ENCODE assay signal across 8 cellular contexts in the genomic region with DNA sequence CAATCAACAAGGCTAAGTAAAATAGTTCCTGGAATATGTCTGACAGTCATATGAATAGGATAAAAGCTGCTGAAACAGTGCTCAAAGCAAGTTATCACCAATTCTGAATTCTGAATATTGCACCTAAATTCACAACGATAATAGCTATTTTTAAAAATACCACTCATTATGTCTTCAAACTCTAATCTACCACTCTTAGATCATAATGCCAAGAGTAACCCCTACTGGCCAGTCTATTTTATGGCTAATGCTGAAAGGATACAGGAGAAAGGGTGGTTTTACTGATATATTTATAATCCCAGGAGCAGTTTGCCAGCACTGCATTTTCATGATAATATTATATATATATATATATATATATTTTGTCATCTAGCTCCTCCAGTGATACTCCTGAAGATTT.
DNase-seq lines count a peak whose midpoint lies in the region; ATAC-seq and TF ChIP-seq lines count a peak whose summit lies in the region.

No MANE protein-coding gene starts in this region.

- H3K4me3 ChIP-seq in Loucy (ENCODE audit: low read length, poor library complexity, severe bottlenecking) = no peak overlapping the region
- H3K4me3 ChIP-seq in tibial artery = no peak overlapping the region
- no peak overlapping the region for H3K4me3 ChIP-seq in aorta (ENCODE audit: low read length in 2 of 2)

- no peaks in the 10 kb centered on the region for H3K9me3 ChIP-seq in Loucy (ENCODE audit: insufficient read depth, low read depth, low read length)
- no peaks in the 10 kb centered on the region for H3K9me3 ChIP-seq in tibial artery
- H3K9me3 ChIP-seq in aorta (ENCODE audit: control insufficient read depth, low read length) = no peaks in the 10 kb centered on the region

- intact Hi-C loops in activated CD8-positive, alpha-beta T cell treated with anti-CD3 and anti-CD28 coated beads for 36 hours (cut with micrococcal nuclease) = no loop called here
- intact Hi-C loops in tibial artery (cut with DNase I; ENCODE audit: low total_unique reads) (loop anchor here (5.0 to 10.0 kb wide), 3 partner anchors 134 to 268 kb away; no protein-coding TSS in a partner anchor), aorta (cut with DNase I) (no loop called here)

- no peak for DNase-seq in activated CD8-positive, alpha-beta T cell treated with anti-CD3 and anti-CD28 coated beads for 36 hours
- DNase-seq in activated CD8-positive, alpha-beta T cell treated with anti-CD3 and anti-CD28 coated beads, Interleukin-2, amount 10 ng/mL, durations not matched to agents 7 days and 5 days = no peak
- DNase-seq in endothelial cell (ENCODE audit: low spot score) (no peak), tibial artery (no peak), aorta (no peak), GF-D8 (lab: John Stamatoyannopoulos, UW) (no peak)
- DNase-seq in activated naive CD4-positive, alpha-beta T cell treated with Interleukin-2 at 50 U/mL for 16 hours = no peak

- peaks cover 12% of the 10 kb centered on the region for H3K4me1 Mint-ChIP-seq in activated CD8-positive, alpha-beta T cell treated with anti-CD3 and anti-CD28 coated beads for 36 hours (ENCODE audit: low read depth)
- H3K4me1 Mint-ChIP-seq in activated CD8-positive, alpha-beta T cell treated with anti-CD3 and anti-CD28 coated beads, Interleukin-2, amount 10 ng/mL, durations not matched to agents 7 days and 5 days (ENCODE audit: low read depth) = peaks cover 20% of the 10 kb centered on the region
- no peaks in the 10 kb centered on the region for H3K4me1 Mint-ChIP-seq in endothelial cell (ENCODE audit: unreplicated experiment)

- no peak overlapping the region for H3K27ac Mint-ChIP-seq in activated CD8-positive, alpha-beta T cell treated with anti-CD3 and anti-CD28 coated beads for 36 hours
- no peak overlapping the region for H3K27ac Mint-ChIP-seq in activated CD8-positive, alpha-beta T cell treated with anti-CD3 and anti-CD28 coated beads, Interleukin-2, amount 10 ng/mL, durations not matched to agents 7 days and 5 days
- H3K27ac Mint-ChIP-seq in endothelial cell (ENCODE audit: unreplicated experiment) = no peak overlapping the region

- H3K36me3 ChIP-seq in Loucy (ENCODE audit: insufficient read depth, low read length) (no peaks in the 10 kb centered on the region), tibial artery (no peaks in the 10 kb centered on the region), aorta (ENCODE audit: control insufficient read depth in 1 of 2, insufficient read depth in 2 of 2, low read length in 1 of 2) (no peaks in the 10 kb centered on the region)

- no peaks in the 10 kb centered on the region for H3K27me3 ChIP-seq in Loucy (ENCODE audit: insufficient read depth, low read length, poor library complexity, severe bottlenecking)
- H3K27me3 ChIP-seq in tibial artery = no peaks in the 10 kb centered on the region
- H3K27me3 ChIP-seq in aorta (ENCODE audit: control insufficient read depth in 1 of 2, insufficient read depth in 2 of 2, low read length in 1 of 2) = no peaks in the 10 kb centered on the region

- CTCF ChIA-PET in activated CD8-positive, alpha-beta T cell treated with anti-CD3 and anti-CD28 coated beads for 36 hours (lab: Charles Lee) = interaction anchor here (1.0 to 2.4 kb wide), 6 partner anchors 10 to 273 kb away, joined by 3 to 10 read pairs (median 4); no protein-coding TSS in a partner anchor
- CTCF ChIA-PET in activated CD8-positive, alpha-beta T cell treated with anti-CD3 and anti-CD28 coated beads, Interleukin-2, amount 10 ng/mL, durations not matched to agents 7 days and 5 days (lab: Charles Lee) = interaction anchor here (1.4 to 3.0 kb wide), 8 partner anchors 12 to 472 kb away, joined by 4 to 19 read pairs (median 4); no protein-coding TSS in a partner anchor

- H3K4me1 ChIP-seq in Loucy (ENCODE audit: insufficient read depth, low read length, poor library complexity, severe bottlenecking) = peaks cover 45% of the 10 kb centered on the region
- H3K4me1 ChIP-seq in tibial artery = peaks cover 0 to 65% (median 12%) of the 10 kb centered on the region in 4 donors
- peaks cover 0 to 4% of the 10 kb centered on the region in 2 donors for H3K4me1 ChIP-seq in aorta (ENCODE audit: control insufficient read depth in 1 of 2, insufficient read depth in 2 of 2, low read length in 2 of 2)

- H3K36me3 Mint-ChIP-seq in activated CD8-positive, alpha-beta T cell treated with anti-CD3 and anti-CD28 coated beads for 36 hours (ENCODE audit: low read depth) = no peaks in the 10 kb centered on the region
- no peaks in the 10 kb centered on the region for H3K36me3 Mint-ChIP-seq in activated CD8-positive, alpha-beta T cell treated with anti-CD3 and anti-CD28 coated beads, Interleukin-2, amount 10 ng/mL, durations not matched to agents 7 days and 5 days (ENCODE audit: low read depth)
- no peaks in the 10 kb centered on the region for H3K36me3 Mint-ChIP-seq in endothelial cell (ENCODE audit: low read depth, unreplicated experiment)

- no peak for ATAC-seq in activated CD8-positive, alpha-beta T cell treated with anti-CD3 and anti-CD28 coated beads for 36 hours
- ATAC-seq in activated CD8-positive, alpha-beta T cell treated with anti-CD3 and anti-CD28 coated beads, Interleukin-2, amount 10 ng/mL, durations not matched to agents 7 days and 5 days = no peak
- ATAC-seq in aorta (ENCODE audit: low FRiP score) = no peak

- no peak overlapping the region for H3K4me3 Mint-ChIP-seq in activated CD8-positive, alpha-beta T cell treated with anti-CD3 and anti-CD28 coated beads for 36 hours
- no peak overlapping the region for H3K4me3 Mint-ChIP-seq in activated CD8-positive, alpha-beta T cell treated with anti-CD3 and anti-CD28 coated beads, Interleukin-2, amount 10 ng/mL, durations not matched to agents 7 days and 5 days
- H3K4me3 Mint-ChIP-seq in endothelial cell (ENCODE audit: unreplicated experiment) = no peak overlapping the region

- H3K27ac ChIP-seq in tibial artery = peak overlapping the region; percentile 54 to 62
- H3K27ac ChIP-seq in aorta (ENCODE audit: low read depth in 1 of 2, low read length in 2 of 2) = no peak overlapping the region

- TF ChIP-seq CTCF in activated CD8-positive, alpha-beta T cell treated with anti-CD3 and anti-CD28 coated beads for 36 hours (IDR thresholded peaks at IDR 0.05) = peak; percentile 36
- TF ChIP-seq CTCF in Loucy (conservative IDR thresholded peaks at IDR 0.05; ENCODE audit: low read length) = peak; percentile 74
- TF ChIP-seq CTCF in endothelial cell (IDR thresholded peaks at IDR 0.05; ENCODE audit: unreplicated experiment) = peak; percentile 24
- peak in 1 of 2 experiments; percentile 27 for TF ChIP-seq CTCF in tibial artery (IDR thresholded peaks at IDR 0.05)

- POLR2A ChIA-PET in activated CD8-positive, alpha-beta T cell treated with anti-CD3 and anti-CD28 coated beads for 36 hours (lab: Charles Lee) = no interaction called here
- POLR2A ChIA-PET in activated CD8-positive, alpha-beta T cell treated with anti-CD3 and anti-CD28 coated beads, Interleukin-2, amount 10 ng/mL, durations not matched to agents 7 days and 5 days (lab: Charles Lee) = no interaction called here

- H3F3A ChIP-seq in Loucy (ENCODE audit: low read depth) = no peaks in the 10 kb centered on the region

- WGBS in aorta, 2 donors = 2 to 3% methylated on average over 1 of the region's 1 CpG

- no peaks in the 10 kb centered on the region for H3K79me2 ChIP-seq in Loucy (ENCODE audit: insufficient read depth, low read length)

- H2AFZ ChIP-seq in Loucy (ENCODE audit: low read length) = peak overlapping the region; percentile 20; the same call in 1 of the 2 replicates

- no peaks in the 10 kb centered on the region for H4K20me1 ChIP-seq in Loucy (ENCODE audit: insufficient read depth, low read length, poor library complexity, severe bottlenecking)

- H3K9me3 Mint-ChIP-seq in activated CD8-positive, alpha-beta T cell treated with anti-CD3 and anti-CD28 coated beads for 36 hours = no peaks in the 10 kb centered on the region
- no peaks in the 10 kb centered on the region for H3K9me3 Mint-ChIP-seq in activated CD8-positive, alpha-beta T cell treated with anti-CD3 and anti-CD28 coated beads, Interleukin-2, amount 10 ng/mL, durations not matched to agents 7 days and 5 days (ENCODE audit: insufficient read depth)
- no peaks in the 10 kb centered on the region for H3K9me3 Mint-ChIP-seq in endothelial cell (ENCODE audit: unreplicated experiment)

- no peak overlapping the region for H3K4me2 ChIP-seq in Loucy (ENCODE audit: low read depth, low read length, poor library complexity, severe bottlenecking)

- no peaks in the 10 kb centered on the region for H3K27me3 Mint-ChIP-seq in activated CD8-positive, alpha-beta T cell treated with anti-CD3 and anti-CD28 coated beads for 36 hours
- H3K27me3 Mint-ChIP-seq in activated CD8-positive, alpha-beta T cell treated with anti-CD3 and anti-CD28 coated beads, Interleukin-2, amount 10 ng/mL, durations not matched to agents 7 days and 5 days (ENCODE audit: low read depth) = peaks cover 3% of the 10 kb centered on the region
- no peaks in the 10 kb centered on the region for H3K27me3 Mint-ChIP-seq in endothelial cell (ENCODE audit: unreplicated experiment)

- no peaks in the 10 kb centered on the region for H3K9me2 ChIP-seq in Loucy (replicated peaks; ENCODE audit: low read depth, low read length)

- no peak overlapping the region for H3K9ac ChIP-seq in Loucy (ENCODE audit: low read depth, low read length, poor library complexity, severe bottlenecking)

Comparison
In these comparisons a context has a peak if more than half of its experiments do, and no peak if none do; other contexts are left out.
1. H3K27ac ChIP-seq: peak in tibial artery (2 of 2); none in aorta (0 of 2).